ENCODE assay signal across 31 cellular contexts in the genomic region with DNA sequence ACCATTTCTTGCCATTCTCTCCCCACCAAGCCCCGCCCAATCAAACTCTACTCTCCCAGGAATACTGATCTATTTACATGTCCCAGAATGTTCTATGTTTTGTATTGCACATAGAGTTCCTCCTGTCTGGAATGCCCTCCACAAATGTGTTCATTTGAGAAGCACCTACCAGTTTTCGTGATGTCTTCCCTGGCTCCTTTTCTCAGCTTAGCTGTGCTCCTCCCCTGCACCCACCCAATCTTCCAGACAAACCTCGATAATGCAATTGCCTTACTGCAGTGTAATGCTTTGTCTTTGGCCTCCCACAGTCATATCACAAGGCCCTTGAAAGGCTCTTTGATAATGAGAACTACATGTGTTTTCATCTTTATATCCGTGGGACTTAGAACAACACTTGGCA.
"Had no signal": no experiment of that assay in that cellular context is flagged by ENCODE, and none has a peak within 500 bp of the region (broad histone marks: within the 10 kb centered on the region; RNA-seq: fewer than 3 reads in every experiment).

No MANE protein-coding gene starts in this region.

- H3K79me2 ChIP-seq: parathyroid adenoma had no signal

- H3K4me1 Mint-ChIP-seq: immature natural killer cell; stimulated activated effector memory CD8-positive, alpha-beta T cell treated with anti-CD3 and anti-CD28 coated beads, Interleukin-12 subunit alpha, Interleukin-12 subunit beta, amount 100 ng/mL, for 72 hours had no signal

- H3K9me3 ChIP-seq: esophagus muscularis mucosa, mucosa of descending colon, testis, tibial artery, upper lobe of right lung, vagina had no signal

- DNase-seq: dermis blood vessel endothelial cell; effector memory CD4-positive, alpha-beta T cell; foreskin melanocyte; glutamatergic neuron; heart right ventricle; hypothalamus; immature natural killer cell; islet precursor cell; kidney glomerular epithelial cell; mesenchymal stem cell; naive B cell; stimulated activated CD4-positive, alpha-beta T cell treated with anti-CD3 and anti-CD28 coated beads, Interleukin-12 subunit alpha, Interleukin-12 subunit beta, amount 100 ng/mL, for 4 hours; stimulated activated CD4-positive, alpha-beta T cell treated with anti-CD3 and anti-CD28 coated beads, Interleukin-1b, Interleukin-23, amount 100 ng/mL, for 48 hours; stimulated activated CD4-positive, alpha-beta T cell treated with anti-CD3 and anti-CD28 coated beads, Interleukin-4, amount 100 ng/mL, for 24 hours; stimulated activated naive CD8-positive, alpha-beta T cell treated with anti-CD3 and anti-CD28 coated beads, Interleukin-15, Interleukin-2, amounts not matched to agents 100 U/mL and 50 U/mL, for 24 hours; substantia nigra; testis; tibial artery; upper lobe of right lung had no signal

- H3K36me3 ChIP-seq: esophagus muscularis mucosa, heart right ventricle, neural progenitor cell, tibial artery, upper lobe of right lung, vagina had no signal

- H3K27me3 Mint-ChIP-seq: naive B cell had no signal

- H3K27ac ChIP-seq: coronary artery, esophagus muscularis mucosa, heart right ventricle, neural progenitor cell, parathyroid adenoma, testis, tibial artery, upper lobe of right lung, vagina had no signal

- H3K4me1 ChIP-seq: esophagus muscularis mucosa, heart right ventricle, neural progenitor cell, testis, tibial artery, upper lobe of right lung had no signal

- H3K36me3 Mint-ChIP-seq: immature natural killer cell; naive B cell; natural killer cell treated with Interleukin-12 subunit alpha and Interleukin-12 subunit beta and Interleukin-15 and Interleukin-18, amount 100 ng/mL, for 72 hours; neural progenitor cell; stimulated activated effector memory CD8-positive, alpha-beta T cell treated with anti-CD3 and anti-CD28 coated beads, Interleukin-12 subunit alpha, Interleukin-12 subunit beta, amount 100 ng/mL, for 72 hours had no signal

- H3K27me3 ChIP-seq: esophagus muscularis mucosa, heart right ventricle, neural progenitor cell, testis, tibial artery, upper lobe of right lung, vagina had no signal

- H2AFZ ChIP-seq: neural progenitor cell, parathyroid adenoma had no signal

- H3K9me3 Mint-ChIP-seq: immature natural killer cell; natural killer cell treated with Interleukin-12 subunit alpha and Interleukin-12 subunit beta and Interleukin-15 and Interleukin-18, amount 100 ng/mL, for 72 hours; neural progenitor cell; stimulated activated effector memory CD8-positive, alpha-beta T cell treated with anti-CD3 and anti-CD28 coated beads, Interleukin-12 subunit alpha, Interleukin-12 subunit beta, amount 100 ng/mL, for 72 hours had no signal

- H3K27ac Mint-ChIP-seq: immature natural killer cell; natural killer cell treated with Interleukin-12 subunit alpha and Interleukin-12 subunit beta and Interleukin-15 and Interleukin-18, amount 100 ng/mL, for 72 hours; neural progenitor cell; progenitor cell of endocrine pancreas; stimulated activated effector memory CD8-positive, alpha-beta T cell treated with anti-CD3 and anti-CD28 coated beads, Interleukin-12 subunit alpha, Interleukin-12 subunit beta, amount 100 ng/mL, for 72 hours had no signal

- H3K9ac ChIP-seq: neural progenitor cell, parathyroid adenoma had no signal

- H3K4me3 Mint-ChIP-seq: immature natural killer cell; mesothelial cell of epicardium; naive B cell; natural killer cell treated with Interleukin-12 subunit alpha and Interleukin-12 subunit beta and Interleukin-15 and Interleukin-18, amount 100 ng/mL, for 72 hours; neural progenitor cell; stimulated activated effector memory CD8-positive, alpha-beta T cell treated with anti-CD3 and anti-CD28 coated beads, Interleukin-12 subunit alpha, Interleukin-12 subunit beta, amount 100 ng/mL, for 72 hours had no signal

- H3K4me2 ChIP-seq: neural progenitor cell, smooth muscle cell had no signal

- H3K4me3 ChIP-seq: coronary artery, esophagus muscularis mucosa, heart right ventricle, lung, mucosa of descending colon, neural progenitor cell, smooth muscle cell, testis, tibial artery, upper lobe of right lung, vagina had no signal
